20 cellular contexts compared by ENCODE assay signal in genomic region chr20:59703046-59703445, GRCh38.
A peak's percentile ranks its signal among the peaks of the same experiment; 100 is the strongest.
DNase-seq lines count a peak whose midpoint lies in the region; ATAC-seq and TF ChIP-seq lines count a peak whose summit lies in the region.
"Had no signal": no experiment of that assay in that cellular context is flagged by ENCODE, and none has a peak within 500 bp of the region (broad histone marks: within the 10 kb centered on the region; RNA-seq: fewer than 3 reads in every experiment).

No MANE protein-coding gene starts in this region.

- no peak overlapping the region for H2AFZ ChIP-seq in PC-3 (ENCODE audit: low read length)

- BruUV-seq in PC-3 (replicated peaks; lab: Mats Ljungman, UMichigan), result no TSS peak

- no peaks in the 10 kb centered on the region for H3F3A ChIP-seq in PC-3 (ENCODE audit: low read length, unreplicated experiment)

- CTCF ChIA-PET in BJ (lab: Yijun Ruan, JAX), result no interaction called here
- CTCF ChIA-PET in PC-3 (lab: Charles Lee), result no interaction called here

- no peaks in the 10 kb centered on the region for H4K20me1 ChIP-seq in PC-3 (ENCODE audit: low read length)

- POLR2A ChIA-PET in BJ (lab: Charles Lee) (no interaction called here), PC-3 (lab: Charles Lee; ENCODE audit: unreplicated experiment) (no interaction called here)

- H3K27me3 ChIP-seq in BJ (ENCODE audit: control insufficient read depth, insufficient read depth, low read length), result no peaks in the 10 kb centered on the region
- H3K27me3 ChIP-seq in PC-3 (ENCODE audit: low read length), result peaks cover 36% of the 10 kb centered on the region
- H3K27me3 ChIP-seq in dorsolateral prefrontal cortex, result no peaks in the 10 kb centered on the region
- no peaks in the 10 kb centered on the region for H3K27me3 ChIP-seq in right atrium auricular region
- H3K27me3 ChIP-seq: BLaER1 had no signal

- no peak for TF ChIP-seq CTCF in BJ (IDR thresholded peaks at IDR 0.05; ENCODE audit: insufficient read depth, low read depth, low read length)
- no peak for TF ChIP-seq CTCF in PC-3 (conservative IDR thresholded peaks at IDR 0.05; ENCODE audit: low read depth, low read length)
- no peak for TF ChIP-seq CTCF in dorsolateral prefrontal cortex (IDR thresholded peaks at IDR 0.05 in 54 of 56, conservative IDR thresholded peaks at IDR 0.05 in 2 of 56; ENCODE audit: low read depth in 1 of 56, partially characterized antibody in 56 of 56)
- TF ChIP-seq CTCF in GM20000 (IDR thresholded peaks at IDR 0.05; ENCODE audit: extremely low read depth, missing control alignments), result no peak
- TF ChIP-seq CTCF in right atrium auricular region (IDR thresholded peaks at IDR 0.05), result no peak

- H3K79me2 ChIP-seq in PC-3 (ENCODE audit: low read length), result no peaks in the 10 kb centered on the region

- H3K9me3 ChIP-seq in PC-3 (ENCODE audit: low read length) (no peaks in the 10 kb centered on the region), right atrium auricular region (no peaks in the 10 kb centered on the region)

- no peaks in the 10 kb centered on the region for H3K36me3 ChIP-seq in BJ (ENCODE audit: control insufficient read depth, insufficient read depth, low read length)
- H3K36me3 ChIP-seq in PC-3 (ENCODE audit: low read depth, low read length), result no peaks in the 10 kb centered on the region
- H3K36me3 ChIP-seq in right atrium auricular region, result no peaks in the 10 kb centered on the region

- intact Hi-C loops in PC-3 (cut with micrococcal nuclease) (no loop called here), dorsolateral prefrontal cortex (cut with DNase I) (no loop called here)

- H3K27ac ChIP-seq in PC-3 (ENCODE audit: low read length) (no peak overlapping the region), dorsolateral prefrontal cortex (peak overlapping the region in 48 of 59 donors; percentile 4 to 85 (median 56)), right atrium auricular region (no peak overlapping the region)
- H3K27ac ChIP-seq: BLaER1 had no signal

- peak; percentile 29; the same call in 1 of the 2 replicates for ATAC-seq in PC-3
- ATAC-seq in GM21515 (IDR thresholded peaks at IDR 0.05; ENCODE audit: unreplicated experiment), result no peak
- ATAC-seq: HCT116, HepG2 had no signal

- no peaks in the 10 kb centered on the region for H3K9me2 ChIP-seq in PC-3 (replicated peaks; ENCODE audit: low read length)

- peak; percentile 13 for DNase-seq in BJ (ENCODE audit: low read depth)
- DNase-seq in PC-3, result peak; percentile 31
- no peak for DNase-seq in dorsolateral prefrontal cortex
- DNase-seq in islet precursor cell, result no peak
- no peak for DNase-seq in GM20000 (ENCODE audit: low spot score)
- DNase-seq in right atrium auricular region (ENCODE audit: low spot score), result no peak
- DNase-seq: AML-193; CD4-positive, alpha-beta memory T cell; COR-L47; DMS 273 treated with DMSO at 0.1 percent for 48 hours; DMS53; DND-41; GOT3; H7; HFFc6; KBM-7 had no signal

- H3K4me3 ChIP-seq in BJ (ENCODE audit: low read depth, low read length) (no peak overlapping the region), PC-3 (ENCODE audit: low read length) (no peak overlapping the region), dorsolateral prefrontal cortex (no peak overlapping the region), right atrium auricular region (no peak overlapping the region)
- H3K4me3 ChIP-seq: BLaER1 had no signal

- no peak overlapping the region for H3K4me2 ChIP-seq in PC-3 (ENCODE audit: low read length)

- H3K9ac ChIP-seq in PC-3 (ENCODE audit: low read length), result no peak overlapping the region
- H3K9ac ChIP-seq: BLaER1 had no signal

- peaks cover 6% of the 10 kb centered on the region; the same call in 1 of the 2 replicates for H3K4me1 ChIP-seq in PC-3 (ENCODE audit: insufficient read depth, low read length)
- H3K4me1 ChIP-seq in right atrium auricular region, result no peaks in the 10 kb centered on the region

Comparison
In these comparisons a context has a peak if more than half of its experiments do, and no peak if none do; other contexts are left out.
1. DNase-seq: peak in BJ (single experiment) and PC-3 (single experiment); none in dorsolateral prefrontal cortex (0 of 10), islet precursor cell (single experiment), GM20000 (single experiment) and right atrium auricular region (single experiment).
2. H3K27ac ChIP-seq: peak in dorsolateral prefrontal cortex (48 of 59); none in PC-3 (single experiment) and right atrium auricular region (0 of 2).